Comparison of ENCODE assay signal across 39 cellular contexts in genomic region chr6:1004885-1005635, GRCh38.
DNase-seq lines count a peak whose midpoint lies in the region; ATAC-seq and TF ChIP-seq lines count a peak whose summit lies in the region.
"Had no signal": no experiment of that assay in that cellular context is flagged by ENCODE, and none has a peak within 500 bp of the region (broad histone marks: within the 10 kb centered on the region; RNA-seq: fewer than 3 reads in every experiment).

No MANE protein-coding gene starts in this region.

- no peak for TF ChIP-seq POLR2A in thyroid gland (IDR thresholded peaks at IDR 0.05)

- H3K4me3 ChIP-seq in right atrium auricular region (no peak overlapping the region), right cardiac atrium (ENCODE audit: low read length) (no peak overlapping the region), choroid plexus epithelial cell (ENCODE audit: low read depth, low read length) (no peak overlapping the region), thyroid gland (replicated peaks in 1 of 3) (no peak overlapping the region)
- H3K4me3 ChIP-seq: GM23248, heart left ventricle, prostate gland, sigmoid colon, transverse colon had no signal

- POLR2A ChIA-PET in RWPE1 (lab: Yijun Ruan, JAX; ENCODE audit: low non-redundant PET), result no interaction called here

- no peak for TF ChIP-seq CTCF in right atrium auricular region (IDR thresholded peaks at IDR 0.05)
- no peak for TF ChIP-seq CTCF in RWPE1 (conservative IDR thresholded peaks at IDR 0.05; ENCODE audit: low read depth)
- TF ChIP-seq CTCF in choroid plexus epithelial cell (conservative IDR thresholded peaks at IDR 0.05; ENCODE audit: low read depth, low read length), result no peak
- no peak for TF ChIP-seq CTCF in thyroid gland (IDR thresholded peaks at IDR 0.05)

- DNase-seq in right atrium auricular region (ENCODE audit: low spot score), result peak; percentile 1
- DNase-seq in right cardiac atrium, result no peak
- peak; percentile 44 for DNase-seq in RWPE1 (ENCODE audit: low spot score)
- DNase-seq in choroid plexus epithelial cell (ENCODE audit: low read depth), result peak; percentile 52
- DNase-seq in mucosa of gallbladder (ENCODE audit: low spot score), result no peak
- no peak for DNase-seq in middle frontal gyrus (ENCODE audit: extremely low spot score, low spot score)
- no peak for DNase-seq in stimulated activated CD4-positive, alpha-beta T cell treated with anti-CD3 and anti-CD28 coated beads, Interleukin-1b, Interleukin-23, amount 100 ng/mL, for 48 hours
- no peak for DNase-seq in thyroid gland
- DNase-seq: 8988T; activated CD4-positive, alpha-beta T cell treated with anti-CD3 and anti-CD28 coated beads, Interleukin-2, amount 10 ng/mL, durations not matched to agents 7 days and 5 days; activated gamma-delta T cell treated with Interleukin-2 at 50 U/mL for 16 hours; activated naive CD8-positive, alpha-beta T cell treated with anti-CD3 and anti-CD28 coated beads, Interleukin-2, amount 10 ng/mL, durations not matched to agents 7 days and 5 days; activated T-cell treated with anti-CD3 and anti-CD28 coated beads, Interleukin-2, amount 50 U/mL, for 24 hours; Caco-2; dermis blood vessel endothelial cell; DMS53; endodermal cell; GDM1; GM23248; heart left ventricle; KG1; left ventricle myocardium superior; naive thymus-derived CD4-positive, alpha-beta T cell; NCI-H1436; NCI-H2081 treated with DMSO at 0.1 percent for 48 hours; NCI-H2227 treated with DMSO at 0.1 percent for 48 hours; NCI-H526 treated with DMSO at 0.1 percent for 48 hours; NK-92 treated with Interleukin-12 subunit alpha and Interleukin-12 subunit beta, amount 100 ng/mL, for 24 hours; SIG-M5; sigmoid colon; SW 1271; T-helper 9 cell; transverse colon had no signal

- no peaks in the 10 kb centered on the region for H3K9me3 ChIP-seq in right atrium auricular region
- H3K9me3 ChIP-seq in right cardiac atrium (ENCODE audit: control insufficient read depth, low read length), result no peaks in the 10 kb centered on the region
- H3K9me3 ChIP-seq in thyroid gland, result no peaks in the 10 kb centered on the region
- H3K9me3 ChIP-seq: Caco-2, heart left ventricle, prostate gland, sigmoid colon, transverse colon had no signal

- no peaks in the 10 kb centered on the region for H3K27me3 ChIP-seq in right atrium auricular region
- H3K27me3 ChIP-seq in right cardiac atrium (ENCODE audit: control insufficient read depth, insufficient read depth), result no peaks in the 10 kb centered on the region
- H3K27me3 ChIP-seq in thyroid gland, result no peaks in the 10 kb centered on the region
- H3K27me3 ChIP-seq: heart left ventricle, sigmoid colon, transverse colon had no signal

- H3K4me1 ChIP-seq in right atrium auricular region, result no peaks in the 10 kb centered on the region
- H3K4me1 ChIP-seq in right cardiac atrium (ENCODE audit: control insufficient read depth, insufficient read depth, low read length), result no peaks in the 10 kb centered on the region
- H3K4me1 ChIP-seq in thyroid gland, result no peaks in the 10 kb centered on the region
- H3K4me1 ChIP-seq: Caco-2, foreskin keratinocyte, heart left ventricle, prostate gland, sigmoid colon, transverse colon had no signal

- H3K36me3 ChIP-seq in right atrium auricular region, result no peaks in the 10 kb centered on the region
- no peaks in the 10 kb centered on the region for H3K36me3 ChIP-seq in thyroid gland
- H3K36me3 ChIP-seq: heart left ventricle, prostate gland, sigmoid colon, transverse colon had no signal

- H3K27ac ChIP-seq in right atrium auricular region (no peak overlapping the region), right cardiac atrium (ENCODE audit: low read length) (no peak overlapping the region), RWPE1 (no peak overlapping the region), thyroid gland (no peak overlapping the region)
- H3K27ac ChIP-seq: C4-2B, foreskin keratinocyte, GM23248, heart left ventricle, prostate gland, sigmoid colon, transverse colon had no signal

- no peak for ATAC-seq in right cardiac atrium
- ATAC-seq: esophagus mucosa; foreskin keratinocyte; heart left ventricle; left ventricle myocardium superior; naive thymus-derived CD4-positive, alpha-beta T cell; stimulated activated effector memory CD8-positive, alpha-beta T cell treated with anti-CD3 and anti-CD28 coated beads, Interleukin-12 subunit alpha, Interleukin-12 subunit beta, amount 100 ng/mL, for 72 hours; WTC11 had no signal

- CTCF ChIA-PET in RWPE1 (lab: Yijun Ruan, JAX), result no interaction called here

- intact Hi-C loops in right cardiac atrium (cut with DNase I) (no loop called here), thyroid gland (cut with DNase I) (no loop called here)

- WGBS in right cardiac atrium, result 85% methylated on average over 11 of the region's 11 CpGs
- WGBS in thyroid gland, 2 donors, result 86 to 94% methylated on average over 11 of the region's 11 CpGs

Comparison
In these comparisons a context has a peak if more than half of its experiments do, and no peak if none do; other contexts are left out.
1. DNase-seq: peak in right atrium auricular region (single experiment), RWPE1 (single experiment) and choroid plexus epithelial cell (single experiment); none in right cardiac atrium (0 of 3), mucosa of gallbladder (single experiment), middle frontal gyrus (single experiment), stimulated activated CD4-positive, alpha-beta T cell treated with anti-CD3 and anti-CD28 coated beads, Interleukin-1b, Interleukin-23, amount 100 ng/mL, for 48 hours (single experiment) and thyroid gland (0 of 2).